Comparison of ENCODE assay signal across 16 cellular contexts in genomic region chr15:101174152-101174920, GRCh38.
DNase-seq lines count a peak whose midpoint lies in the region; ATAC-seq, FAIRE-seq and TF ChIP-seq lines count a peak whose summit lies in the region.
"Had no signal": no experiment of that assay in that cellular context is flagged by ENCODE, and none has a peak within 500 bp of the region (broad histone marks: within the 10 kb centered on the region; RNA-seq: fewer than 3 reads in every experiment).

No MANE protein-coding gene starts in this region.

- TF ChIP-seq CTCF in right atrium auricular region (IDR thresholded peaks at IDR 0.05): no peak
- no peak for TF ChIP-seq CTCF in activated CD8-positive, alpha-beta T cell treated with anti-CD3 and anti-CD28 coated beads for 36 hours (IDR thresholded peaks at IDR 0.05)
- TF ChIP-seq CTCF in keratinocyte (optimal IDR thresholded peaks at IDR 0.05 in 1 of 3, IDR thresholded peaks at IDR 0.05 in 1 of 3, conservative IDR thresholded peaks at IDR 0.05 in 1 of 3; ENCODE audit: extremely low read depth in 1 of 3, insufficient read depth in 2 of 3, low read length in 3 of 3): peak in 1 of 3 experiments; percentile 59
- TF ChIP-seq CTCF in thoracic aorta (IDR thresholded peaks at IDR 0.05): no peak

- H3K9me3 Mint-ChIP-seq in activated CD8-positive, alpha-beta T cell treated with anti-CD3 and anti-CD28 coated beads for 36 hours: no peaks in the 10 kb centered on the region
- H3K9me3 Mint-ChIP-seq: activated CD4-positive, alpha-beta memory T cell treated with anti-CD3 and anti-CD28 coated beads for 36 hours had no signal

- peak; percentile 81 for FAIRE-seq in keratinocyte (lab: Jason Lieb, UNC)

- H3K9me3 ChIP-seq in right atrium auricular region: no peaks in the 10 kb centered on the region
- no peaks in the 10 kb centered on the region for H3K9me3 ChIP-seq in keratinocyte (ENCODE audit: control insufficient read depth, low read depth, low read length)
- H3K9me3 ChIP-seq in thoracic aorta: no peaks in the 10 kb centered on the region
- no peaks in the 10 kb centered on the region for H3K9me3 ChIP-seq in effector memory CD4-positive, alpha-beta T cell (ENCODE audit: control insufficient read depth, low read length)
- H3K9me3 ChIP-seq: adrenal gland, Peyer's patch had no signal

- no peak for DNase-seq in Right ventricle myocardium superior
- DNase-seq in right atrium auricular region (ENCODE audit: low spot score): no peak
- no peak for DNase-seq in activated CD8-positive, alpha-beta T cell treated with anti-CD3 and anti-CD28 coated beads for 36 hours
- DNase-seq in keratinocyte (ENCODE audit: low read depth, low spot score): no peak
- no peak for DNase-seq in thoracic aorta (ENCODE audit: low spot score)
- no peak for DNase-seq in NCI-H1436 (lab: John Stamatoyannopoulos, UW)
- no peak for DNase-seq in effector memory CD4-positive, alpha-beta T cell
- DNase-seq: activated CD4-positive, alpha-beta memory T cell treated with anti-CD3 and anti-CD28 coated beads for 36 hours; adrenal gland; NCI-H1694 treated with DMSO at 0.1 percent for 48 hours; Peyer's patch; T1000 had no signal

- H3K4me1 ChIP-seq in right atrium auricular region: peaks cover 0 to 39% of the 10 kb centered on the region in 2 donors
- peaks cover 87% of the 10 kb centered on the region for H3K4me1 ChIP-seq in keratinocyte (ENCODE audit: control insufficient read depth, extremely low read depth, insufficient read depth, low read length)
- peaks cover 40 to 71% of the 10 kb centered on the region in 2 donors for H3K4me1 ChIP-seq in thoracic aorta (ENCODE audit: control insufficient read depth in 1 of 2, low read depth in 2 of 2)
- no peaks in the 10 kb centered on the region for H3K4me1 ChIP-seq in effector memory CD4-positive, alpha-beta T cell (ENCODE audit: control insufficient read depth, insufficient read depth, low read length, poor library complexity, severe bottlenecking)
- H3K4me1 ChIP-seq: parathyroid adenoma had no signal

- H3K9ac ChIP-seq in keratinocyte (ENCODE audit: control insufficient read depth, extremely low read depth, insufficient read depth, low read length): peak overlapping the region; percentile 34
- H3K9ac ChIP-seq: KMS-11, parathyroid adenoma had no signal

- H3K36me3 ChIP-seq in right atrium auricular region (peaks cover 28% of the 10 kb centered on the region), keratinocyte (ENCODE audit: control insufficient read depth in 2 of 2, extremely low read depth in 1 of 2, insufficient read depth in 2 of 2, low read length in 2 of 2) (peaks cover 3 to 7% of the 10 kb centered on the region in 2 experiments), thoracic aorta (peaks cover 12% of the 10 kb centered on the region)
- no peaks in the 10 kb centered on the region for H3K36me3 ChIP-seq in effector memory CD4-positive, alpha-beta T cell (ENCODE audit: control insufficient read depth, insufficient read depth, low read length)

- dilution Hi-C loops in keratinocyte (cut with MboI; ENCODE audit: extremely low pct_ligation_motif_present, low sequenced_read_pairs): no loop called here

- ATAC-seq in Right ventricle myocardium superior (ENCODE audit: poor library complexity) (peak; percentile 10), thoracic aorta (ENCODE audit: insufficient number of reproducible peaks, low FRiP score, low read depth) (no peak), HG03135 (IDR thresholded peaks at IDR 0.05; ENCODE audit: unreplicated experiment) (no peak)
- ATAC-seq in activated CD8-positive, alpha-beta T cell treated with anti-CD3 and anti-CD28 coated beads for 36 hours: peak; percentile 13

- no peaks in the 10 kb centered on the region for H3K27me3 Mint-ChIP-seq in activated CD8-positive, alpha-beta T cell treated with anti-CD3 and anti-CD28 coated beads for 36 hours
- H3K27me3 Mint-ChIP-seq: activated CD4-positive, alpha-beta memory T cell treated with anti-CD3 and anti-CD28 coated beads for 36 hours had no signal

- H3K9me1 ChIP-seq in keratinocyte (ENCODE audit: control insufficient read depth, extremely low read depth, insufficient read depth, low read length): peaks cover 2% of the 10 kb centered on the region

- H3K27ac ChIP-seq in right atrium auricular region (no peak overlapping the region), keratinocyte (ENCODE audit: control insufficient read depth, insufficient read depth, low read length) (peak overlapping the region; percentile 46), thoracic aorta (peak overlapping the region; percentile 8 to 35)
- H3K27ac ChIP-seq in effector memory CD4-positive, alpha-beta T cell (ENCODE audit: insufficient read depth, low read length, poor library complexity, severe bottlenecking): no peak overlapping the region
- H3K27ac ChIP-seq: KMS-11, parathyroid adenoma had no signal

- POLR2A ChIA-PET in activated CD8-positive, alpha-beta T cell treated with anti-CD3 and anti-CD28 coated beads for 36 hours (lab: Charles Lee): interaction anchor here (0.9 kb wide), 1 partner anchor 10 kb away, joined by 3 read pairs; no protein-coding TSS in a partner anchor

- H3K4me3 ChIP-seq in right atrium auricular region (no peak overlapping the region), keratinocyte (ENCODE audit: control insufficient read depth in 2 of 3, extremely low read depth in 1 of 3, insufficient read depth in 2 of 3, low read depth in 1 of 3, low read length in 3 of 3) (no peak overlapping the region), thoracic aorta (no peak overlapping the region)
- no peak overlapping the region for H3K4me3 ChIP-seq in effector memory CD4-positive, alpha-beta T cell (ENCODE audit: insufficient read depth, low read depth, low read length, poor library complexity, severe bottlenecking)
- H3K4me3 ChIP-seq: adrenal gland, coronary artery, Peyer's patch had no signal

- H3K27ac Mint-ChIP-seq in activated CD8-positive, alpha-beta T cell treated with anti-CD3 and anti-CD28 coated beads for 36 hours: no peak overlapping the region
- H3K27ac Mint-ChIP-seq: activated CD4-positive, alpha-beta memory T cell treated with anti-CD3 and anti-CD28 coated beads for 36 hours had no signal

- intact Hi-C loops in Right ventricle myocardium superior (cut with DNase I): loop anchor here (10.0 kb wide), 1 partner anchor 70 kb away; no protein-coding TSS in a partner anchor
- intact Hi-C loops in activated CD8-positive, alpha-beta T cell treated with anti-CD3 and anti-CD28 coated beads for 36 hours (cut with micrococcal nuclease): no loop called here

- H3K4me2 ChIP-seq in keratinocyte (ENCODE audit: control insufficient read depth, extremely low read depth, insufficient read depth, low read depth, low read length): peak overlapping the region; percentile 41
- H3K4me2 ChIP-seq: KMS-11 had no signal

- no peaks in the 10 kb centered on the region for H4K20me1 ChIP-seq in keratinocyte (ENCODE audit: control insufficient read depth, extremely low read depth, insufficient read depth, low read length)

- peaks cover 25% of the 10 kb centered on the region for H3K4me1 Mint-ChIP-seq in activated CD8-positive, alpha-beta T cell treated with anti-CD3 and anti-CD28 coated beads for 36 hours (ENCODE audit: low read depth)

- peaks cover 8% of the 10 kb centered on the region for H3K79me2 ChIP-seq in keratinocyte (ENCODE audit: control insufficient read depth, insufficient read depth, low read length)
- H3K79me2 ChIP-seq: parathyroid adenoma had no signal

- CTCF ChIA-PET in activated CD8-positive, alpha-beta T cell treated with anti-CD3 and anti-CD28 coated beads for 36 hours (lab: Charles Lee): interaction anchor here (1.2 kb wide), 1 partner anchor 72 kb away, joined by 3 read pairs; no protein-coding TSS in a partner anchor

- H3K4me3 Mint-ChIP-seq in activated CD8-positive, alpha-beta T cell treated with anti-CD3 and anti-CD28 coated beads for 36 hours: no peak overlapping the region
- H3K4me3 Mint-ChIP-seq: activated CD4-positive, alpha-beta memory T cell treated with anti-CD3 and anti-CD28 coated beads for 36 hours had no signal

- H3K27me3 ChIP-seq in right atrium auricular region: no peaks in the 10 kb centered on the region
- no peaks in the 10 kb centered on the region for H3K27me3 ChIP-seq in keratinocyte (ENCODE audit: control insufficient read depth, extremely low read depth, insufficient read depth, low read length)
- no peaks in the 10 kb centered on the region for H3K27me3 ChIP-seq in thoracic aorta (replicated peaks; ENCODE audit: insufficient read depth)
- H3K27me3 ChIP-seq in effector memory CD4-positive, alpha-beta T cell (replicated peaks; ENCODE audit: control insufficient read depth, insufficient read depth, low read length, poor library complexity, severe bottlenecking): no peaks in the 10 kb centered on the region
- H3K27me3 ChIP-seq: adrenal gland, Peyer's patch had no signal

- peaks cover 42% of the 10 kb centered on the region for H3K36me3 Mint-ChIP-seq in activated CD8-positive, alpha-beta T cell treated with anti-CD3 and anti-CD28 coated beads for 36 hours (ENCODE audit: low read depth)

- H2AFZ ChIP-seq in keratinocyte (ENCODE audit: control insufficient read depth, low read length): no peak overlapping the region
- H2AFZ ChIP-seq: parathyroid adenoma had no signal

Comparison
In these comparisons a context has a peak if more than half of its experiments do, and no peak if none do; other contexts are left out.
1. ATAC-seq: peak in Right ventricle myocardium superior (single experiment) and activated CD8-positive, alpha-beta T cell treated with anti-CD3 and anti-CD28 coated beads for 36 hours (single experiment); none in thoracic aorta (single experiment) and HG03135 (single experiment).
2. H3K27ac ChIP-seq: peak in keratinocyte (single experiment) and thoracic aorta (2 of 2); none in right atrium auricular region (0 of 2) and effector memory CD4-positive, alpha-beta T cell (single experiment).